Comparison of ENCODE assay signal across 1 cellular context in genomic region chr4:8019396-8020365, GRCh38.
TF ChIP-seq lines count a peak whose summit lies in the region.

No MANE protein-coding gene starts in this region.

TF ChIP-seq in GM23338, 12 proteins besides CTCF, POLR2A, EP300 and RAD21 (continued from another document):
- TF ChIP-seq, protein P1, sequence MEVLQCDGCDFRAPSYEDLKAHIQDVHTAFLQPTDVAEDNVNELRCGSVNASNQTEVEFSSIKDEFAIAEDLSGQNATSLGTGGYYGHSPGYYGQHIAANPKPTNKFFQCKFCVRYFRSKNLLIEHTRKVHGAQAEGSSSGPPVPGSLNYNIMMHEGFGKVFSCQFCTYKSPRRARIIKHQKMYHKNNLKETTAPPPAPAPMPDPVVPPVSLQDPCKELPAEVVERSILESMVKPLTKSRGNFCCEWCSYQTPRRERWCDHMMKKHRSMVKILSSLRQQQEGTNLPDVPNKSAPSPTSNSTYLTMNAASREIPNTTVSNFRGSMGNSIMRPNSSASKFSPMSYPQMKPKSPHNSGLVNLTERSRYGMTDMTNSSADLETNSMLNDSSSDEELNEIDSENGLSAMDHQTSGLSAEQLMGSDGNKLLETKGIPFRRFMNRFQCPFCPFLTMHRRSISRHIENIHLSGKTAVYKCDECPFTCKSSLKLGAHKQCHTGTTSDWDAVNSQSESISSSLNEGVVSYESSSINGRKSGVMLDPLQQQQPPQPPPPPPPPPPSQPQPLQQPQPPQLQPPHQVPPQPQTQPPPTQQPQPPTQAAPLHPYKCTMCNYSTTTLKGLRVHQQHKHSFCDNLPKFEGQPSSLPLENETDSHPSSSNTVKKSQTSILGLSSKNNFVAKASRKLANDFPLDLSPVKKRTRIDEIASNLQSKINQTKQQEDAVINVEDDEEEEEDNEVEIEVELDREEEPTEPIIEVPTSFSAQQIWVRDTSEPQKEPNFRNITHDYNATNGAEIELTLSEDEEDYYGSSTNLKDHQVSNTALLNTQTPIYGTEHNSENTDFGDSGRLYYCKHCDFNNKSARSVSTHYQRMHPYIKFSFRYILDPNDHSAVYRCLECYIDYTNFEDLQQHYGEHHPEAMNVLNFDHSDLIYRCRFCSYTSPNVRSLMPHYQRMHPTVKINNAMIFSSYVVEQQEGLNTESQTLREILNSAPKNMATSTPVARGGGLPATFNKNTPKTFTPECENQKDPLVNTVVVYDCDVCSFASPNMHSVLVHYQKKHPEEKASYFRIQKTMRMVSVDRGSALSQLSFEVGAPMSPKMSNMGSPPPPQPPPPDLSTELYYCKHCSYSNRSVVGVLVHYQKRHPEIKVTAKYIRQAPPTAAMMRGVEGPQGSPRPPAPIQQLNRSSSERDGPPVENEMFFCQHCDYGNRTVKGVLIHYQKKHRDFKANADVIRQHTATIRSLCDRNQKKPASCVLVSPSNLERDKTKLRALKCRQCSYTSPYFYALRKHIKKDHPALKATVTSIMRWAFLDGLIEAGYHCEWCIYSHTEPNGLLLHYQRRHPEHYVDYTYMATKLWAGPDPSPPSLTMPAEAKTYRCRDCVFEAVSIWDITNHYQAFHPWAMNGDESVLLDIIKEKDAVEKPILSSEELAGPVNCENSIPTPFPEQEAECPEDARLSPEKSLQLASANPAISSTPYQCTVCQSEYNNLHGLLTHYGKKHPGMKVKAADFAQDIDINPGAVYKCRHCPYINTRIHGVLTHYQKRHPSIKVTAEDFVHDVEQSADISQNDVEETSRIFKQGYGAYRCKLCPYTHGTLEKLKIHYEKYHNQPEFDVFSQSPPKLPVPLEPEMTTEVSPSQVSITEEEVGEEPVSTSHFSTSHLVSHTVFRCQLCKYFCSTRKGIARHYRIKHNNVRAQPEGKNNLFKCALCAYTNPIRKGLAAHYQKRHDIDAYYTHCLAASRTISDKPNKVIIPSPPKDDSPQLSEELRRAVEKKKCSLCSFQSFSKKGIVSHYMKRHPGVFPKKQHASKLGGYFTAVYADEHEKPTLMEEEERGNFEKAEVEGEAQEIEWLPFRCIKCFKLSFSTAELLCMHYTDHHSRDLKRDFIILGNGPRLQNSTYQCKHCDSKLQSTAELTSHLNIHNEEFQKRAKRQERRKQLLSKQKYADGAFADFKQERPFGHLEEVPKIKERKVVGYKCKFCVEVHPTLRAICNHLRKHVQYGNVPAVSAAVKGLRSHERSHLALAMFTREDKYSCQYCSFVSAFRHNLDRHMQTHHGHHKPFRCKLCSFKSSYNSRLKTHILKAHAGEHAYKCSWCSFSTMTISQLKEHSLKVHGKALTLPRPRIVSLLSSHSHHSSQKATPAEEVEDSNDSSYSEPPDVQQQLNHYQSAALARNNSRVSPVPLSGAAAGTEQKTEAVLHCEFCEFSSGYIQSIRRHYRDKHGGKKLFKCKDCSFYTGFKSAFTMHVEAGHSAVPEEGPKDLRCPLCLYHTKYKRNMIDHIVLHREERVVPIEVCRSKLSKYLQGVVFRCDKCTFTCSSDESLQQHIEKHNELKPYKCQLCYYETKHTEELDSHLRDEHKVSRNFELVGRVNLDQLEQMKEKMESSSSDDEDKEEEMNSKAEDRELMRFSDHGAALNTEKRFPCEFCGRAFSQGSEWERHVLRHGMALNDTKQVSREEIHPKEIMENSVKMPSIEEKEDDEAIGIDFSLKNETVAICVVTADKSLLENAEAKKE (CRISPR knock-in tag; IDR thresholded peaks at IDR 0.05), result no peak
- no peak for TF ChIP-seq NANOG (IDR thresholded peaks at IDR 0.05; ENCODE audit: borderline replicate concordance)
- no peak for TF ChIP-seq CREB1 (CRISPR knock-in tag; IDR thresholded peaks at IDR 0.05; ENCODE audit: low read depth)
- no peak for TF ChIP-seq POLR2AphosphoS5 (IDR thresholded peaks at IDR 0.05; ENCODE audit: low read depth)
